In genomic region chr2:96507957-96508520, GRCh38 we compare ENCODE assay signal across 2 cellular contexts.
TF ChIP-seq lines count a peak whose summit lies in the region.

No MANE protein-coding gene starts in this region.

TF ChIP-seq in GM23338, 12 proteins besides CTCF, POLR2A, EP300 and RAD21 (continued from another document):
- TF ChIP-seq ZNF462 (CRISPR knock-in tag; IDR thresholded peaks at IDR 0.05) (no peak), EZH2phosphoT487 (IDR thresholded peaks at IDR 0.05; ENCODE audit: unreplicated experiment) (no peak), STAT1 (IDR thresholded peaks at IDR 0.05; ENCODE audit: unreplicated experiment) (no peak), ZNF114 (CRISPR knock-in tag; IDR thresholded peaks at IDR 0.05) (no peak), NANOG (IDR thresholded peaks at IDR 0.05; ENCODE audit: borderline replicate concordance) (no peak), EZH2 (IDR thresholded peaks at IDR 0.05; ENCODE audit: low read depth, unreplicated experiment) (no peak)

TF ChIP-seq in K562, 482 proteins besides CTCF, POLR2A, EP300 and RAD21 (continued from another document and continues in another):
- TF ChIP-seq KLF13 (tag; IDR thresholded peaks at IDR 0.05; ENCODE audit: borderline replicate concordance, low read depth) = peak; percentile 77
- no peak for TF ChIP-seq ZMIZ1 (IDR thresholded peaks at IDR 0.05; ENCODE audit: low read depth in 2 of 2, low read length in 2 of 2)
- TF ChIP-seq POLR3G (IDR thresholded peaks at IDR 0.05; ENCODE audit: extremely low read depth, insufficient read length, insufficient replicate concordance) = no peak
- TF ChIP-seq ARID4B (CRISPR knock-in tag; IDR thresholded peaks at IDR 0.05) = 0 out of 2 replicates have a peak, but pooled peaks have one; percentile 33
- TF ChIP-seq HMGN3 (IDR thresholded peaks at IDR 0.05; ENCODE audit: borderline replicate concordance, extremely low read depth, insufficient read length, low read depth, low read length) = peak; percentile 57
- peak; percentile 56 for TF ChIP-seq SMC3 (conservative IDR thresholded peaks at IDR 0.05; ENCODE audit: insufficient read depth, low read depth, low read length)
- 0 out of 2 replicates have a peak, but pooled peaks have one; percentile 26 for TF ChIP-seq MYNN (IDR thresholded peaks at IDR 0.05)
- no peak for TF ChIP-seq MYNN (CRISPR knock-in tag; IDR thresholded peaks at IDR 0.05)
- no peak for TF ChIP-seq GATAD2A (IDR thresholded peaks at IDR 0.05)
- TF ChIP-seq RBM34 (IDR thresholded peaks at IDR 0.05; ENCODE audit: borderline replicate concordance, insufficient read depth, low read length) = no peak
- peak; percentile 44; the same call in 1 of the 2 replicates for TF ChIP-seq ATF7 (IDR thresholded peaks at IDR 0.05)
- no peak for TF ChIP-seq CREB3 (tag; conservative IDR thresholded peaks at IDR 0.05; ENCODE audit: low read depth)
- no peak for TF ChIP-seq ZNF398 (CRISPR knock-in tag; IDR thresholded peaks at IDR 0.05)
- no peak for TF ChIP-seq ZZZ3 (IDR thresholded peaks at IDR 0.05)
- TF ChIP-seq CBFB (CRISPR knock-in tag; IDR thresholded peaks at IDR 0.05) = peak; percentile 74
- TF ChIP-seq SAFB (IDR thresholded peaks at IDR 0.05; ENCODE audit: borderline replicate concordance, low read depth, low read length) = 0 out of 2 replicates have a peak, but pooled peaks have one; percentile 11
- TF ChIP-seq TARDBP (IDR thresholded peaks at IDR 0.05) = no peak
- TF ChIP-seq ZBTB7A (IDR thresholded peaks at IDR 0.05; ENCODE audit: borderline replicate concordance, control insufficient read depth, low read depth, low read length) = peak; percentile 74; the same call in 1 of the 2 replicates
- peak; percentile 32; the same call in 1 of the 2 replicates for TF ChIP-seq CTBP1 (IDR thresholded peaks at IDR 0.05; ENCODE audit: borderline replicate concordance)
- TF ChIP-seq ZNF23 (CRISPR knock-in tag; IDR thresholded peaks at IDR 0.05) = no peak
- TF ChIP-seq TSHZ1 (CRISPR knock-in tag; IDR thresholded peaks at IDR 0.05) = no peak
- TF ChIP-seq CHD7 (IDR thresholded peaks at IDR 0.05; ENCODE audit: low read depth, low read length) = no peak
- no peak for TF ChIP-seq KAT7 (CRISPR knock-in tag; IDR thresholded peaks at IDR 0.05; ENCODE audit: borderline replicate concordance)
- TF ChIP-seq MAZ (CRISPR knock-in tag; conservative IDR thresholded peaks at IDR 0.05 in 1 of 2, IDR thresholded peaks at IDR 0.05 in 1 of 2) = peak; percentile 72 to 94
